26 cellular contexts compared by ENCODE assay signal in genomic region chr2:207863345-207863744, GRCh38.
"Had no signal": no experiment of that assay in that cellular context is flagged by ENCODE, and none has a peak within 500 bp of the region (broad histone marks: within the 10 kb centered on the region; RNA-seq: fewer than 3 reads in every experiment).

No MANE protein-coding gene starts in this region.

- H3K27me3 ChIP-seq: colonic mucosa, esophagus muscularis mucosa, neutrophil, pancreas, right lobe of liver, stomach, testis, tibial artery, upper lobe of left lung had no signal

- H3K4me3 ChIP-seq: colonic mucosa, esophagus muscularis mucosa, lower lobe of right lung, pancreas, right lobe of liver, stomach, testis, tibial artery, upper lobe of left lung had no signal

- H3K9me3 ChIP-seq: colonic mucosa, esophagus muscularis mucosa, lower lobe of right lung, neutrophil, pancreas, right lobe of liver, stomach, testis, tibial artery, upper lobe of left lung had no signal

- H3K36me3 ChIP-seq: colonic mucosa, neutrophil, right lobe of liver had no signal

- DNase-seq: colonic mucosa; effector CD8-positive, alpha-beta T cell; endodermal cell; foreskin melanocyte; glutamatergic neuron; hypothalamus; immature natural killer cell; islet precursor cell; kidney glomerular epithelial cell; left ventricle myocardium superior; lower lobe of right lung; naive thymus-derived CD8-positive, alpha-beta T cell; pancreas; right lobe of liver; small intestine; stimulated activated CD4-positive, alpha-beta T cell treated with anti-CD3 and anti-CD28 coated beads, Interleukin-12 subunit alpha, Interleukin-12 subunit beta, amount 100 ng/mL, for 4 hours; stimulated activated CD4-positive, alpha-beta T cell treated with anti-CD3 and anti-CD28 coated beads, Interleukin-1b, Interleukin-23, amount 100 ng/mL, for 48 hours; stimulated activated CD4-positive, alpha-beta T cell treated with anti-CD3 and anti-CD28 coated beads, Interleukin-4, amount 100 ng/mL, for 1 hour; stimulated activated naive CD4-positive, alpha-beta T cell treated with Interleukin-2 at 50 U/mL for 16 hours; stomach; testis; tibial artery had no signal

- FAIRE-seq: pancreas, small intestine, urothelium cell line had no signal

- H3K4me1 ChIP-seq: colonic mucosa, lower lobe of right lung, pancreas, testis, upper lobe of left lung had no signal

- H3K27ac ChIP-seq: colonic mucosa, esophagus muscularis mucosa, lower lobe of right lung, neutrophil, pancreas, right lobe of liver, stomach, testis, tibial artery, upper lobe of left lung had no signal
